8 cellular contexts compared by ENCODE assay signal in genomic region chr11:616320-617220, GRCh38. TPM values are rescaled to one million over a fixed set of nuclear protein-coding genes. Genes with fewer than 3 reads are reported as not detected.
DNase-seq lines count a peak whose midpoint lies in the region; ATAC-seq and TF ChIP-seq lines count a peak whose summit lies in the region.

No MANE protein-coding gene starts in this region.

- H2AK5ac ChIP-seq in neuronal stem cell (ENCODE audit: low read depth, low read length): peak overlapping the region; percentile 19

- peak overlapping the region; percentile 56 for H3K14ac ChIP-seq in neuronal stem cell (ENCODE audit: low read length)

- H3K4me3 ChIP-seq in Caco-2 (ENCODE audit: low read depth, low read length) (no peak overlapping the region; the same call in 1 of the 2 replicates), OCI-LY3 (ENCODE audit: low read length) (peak overlapping the region; percentile 88), endodermal cell (ENCODE audit: low read length) (no peak overlapping the region), neuronal stem cell (ENCODE audit: low read length in 2 of 2) (peak overlapping the region in 1 of 2 donors; percentile 74)

- peak overlapping the region; percentile 65 for H3K23ac ChIP-seq in neuronal stem cell (ENCODE audit: low read depth, low read length, poor library complexity)

- H2BK120ac ChIP-seq in neuronal stem cell (ENCODE audit: low read depth, low read length): no peak overlapping the region

- peaks cover 20% of the 10 kb centered on the region for H4K20me1 ChIP-seq in OCI-LY3 (ENCODE audit: insufficient read depth, low read length)

- H3K27ac Mint-ChIP-seq in Caco-2 (ENCODE audit: unreplicated experiment) (peak overlapping the region; percentile 89), endodermal cell (no peak overlapping the region)

- H3K9me3 ChIP-seq in Caco-2 (no peaks in the 10 kb centered on the region), OCI-LY3 (ENCODE audit: insufficient read depth, low read length) (no peaks in the 10 kb centered on the region), endodermal cell (ENCODE audit: control insufficient read depth, low read length) (no peaks in the 10 kb centered on the region), neuronal stem cell (replicated peaks in 1 of 2; ENCODE audit: control insufficient read depth in 2 of 2, insufficient read depth in 1 of 2, low read depth in 1 of 2, low read length in 2 of 2) (no peaks in the 10 kb centered on the region)

- H3K9me3 Mint-ChIP-seq in Caco-2 (ENCODE audit: unreplicated experiment): no peaks in the 10 kb centered on the region
- no peaks in the 10 kb centered on the region for H3K9me3 Mint-ChIP-seq in endodermal cell

- intact Hi-C loops in Caco-2 (cut with micrococcal nuclease; ENCODE audit: unreplicated experiment): loop anchor here (5.0 kb wide), 1 partner anchor 49 kb away; no protein-coding TSS in a partner anchor

- 92 to 94% methylated on average over 26 to 39 of the region's 39 CpGs for WGBS in endodermal cell (ENCODE audit: insufficient coverage in 1 of 2, insufficient read length in 1 of 2), 2 experiments
- WGBS in neuronal stem cell (ENCODE audit: extremely low coverage in 2 of 2, insufficient read length in 2 of 2, insufficient replicate concordance in 1 of 2), 2 donors: no CpG with 5 or more reads among the region's 39 CpGs

- H3K4me1 Mint-ChIP-seq in Caco-2 (ENCODE audit: low read depth, unreplicated experiment) (peaks cover 5% of the 10 kb centered on the region), endodermal cell (no peaks in the 10 kb centered on the region)

- ATAC-seq in HG02759 (IDR thresholded peaks at IDR 0.05; ENCODE audit: unreplicated experiment): no peak

- peaks cover 16% of the 10 kb centered on the region for H3K79me1 ChIP-seq in neuronal stem cell (ENCODE audit: low read depth, low read length)

- H3K27me3 ChIP-seq in Caco-2 (replicated peaks; ENCODE audit: control insufficient read depth, insufficient read depth, low read length) (no peaks in the 10 kb centered on the region), OCI-LY3 (ENCODE audit: low read depth, low read length) (no peaks in the 10 kb centered on the region), endodermal cell (ENCODE audit: control insufficient read depth, insufficient read depth, low read length, poor library complexity, severe bottlenecking) (no peaks in the 10 kb centered on the region), neuronal stem cell (ENCODE audit: control insufficient read depth in 3 of 3, insufficient read depth in 3 of 3, low read depth in 1 of 3, low read length in 3 of 3) (no peaks in the 10 kb centered on the region)

- H3K9ac ChIP-seq in OCI-LY3 (ENCODE audit: low read length) (peak overlapping the region; percentile 68), endodermal cell (ENCODE audit: extremely low read depth, low read length, poor library complexity, severe bottlenecking) (no peak overlapping the region), neuronal stem cell (ENCODE audit: low read depth, low read length, poor library complexity) (no peak overlapping the region)

- H3K4me1 ChIP-seq in Caco-2 (peaks cover 27% of the 10 kb centered on the region), OCI-LY3 (ENCODE audit: low read length) (peaks cover 20% of the 10 kb centered on the region), endodermal cell (ENCODE audit: control insufficient read depth, insufficient read depth, low read length) (no peaks in the 10 kb centered on the region), neuronal stem cell (ENCODE audit: control insufficient read depth in 2 of 2, insufficient read depth in 1 of 2, low read depth in 1 of 2, low read length in 2 of 2) (peaks cover 3 to 7% of the 10 kb centered on the region in 2 donors)

- POLR2A ChIA-PET in Caco-2 (lab: Charles Lee): interaction anchor here (0.6 kb wide), 1 partner anchor 41 kb away, joined by 3 read pairs; no protein-coding TSS in a partner anchor

- H3K36me3 ChIP-seq in Caco-2 (ENCODE audit: control insufficient read depth, insufficient read depth, low read length) (peaks cover 3% of the 10 kb centered on the region), OCI-LY3 (replicated peaks; ENCODE audit: low read depth, low read length) (peaks cover 16% of the 10 kb centered on the region), endodermal cell (ENCODE audit: control insufficient read depth, insufficient read depth, low read length) (peaks cover 20% of the 10 kb centered on the region), neuronal stem cell (replicated peaks in 1 of 2; ENCODE audit: control insufficient read depth in 2 of 2, insufficient read depth in 2 of 2, low read length in 2 of 2) (peaks cover 13 to 28% of the 10 kb centered on the region in 2 donors)

- no peak for TF ChIP-seq CTCF in Caco-2 (IDR thresholded peaks at IDR 0.05; ENCODE audit: insufficient read depth in 1 of 2, low read depth in 1 of 2, low read length in 1 of 2, severe bottlenecking in 1 of 2, unreplicated experiment in 1 of 2)
- no peak for TF ChIP-seq CTCF in OCI-LY3 (IDR thresholded peaks at IDR 0.05; ENCODE audit: low read depth, low read length)
- no peak for TF ChIP-seq CTCF in endodermal cell (conservative IDR thresholded peaks at IDR 0.05)

- CTCF ChIA-PET in Caco-2 (lab: Charles Lee): no interaction called here

- H4K91ac ChIP-seq in neuronal stem cell (ENCODE audit: low read depth, low read length, poor library complexity): no peak overlapping the region

- H2AFZ ChIP-seq in OCI-LY3 (ENCODE audit: low read depth, low read length) (no peak overlapping the region), neuronal stem cell (ENCODE audit: low read length) (peak overlapping the region; percentile 97)

- no peak overlapping the region for H3K4ac ChIP-seq in neuronal stem cell (ENCODE audit: low read length)

- H3K27me3 Mint-ChIP-seq in Caco-2 (ENCODE audit: insufficient read depth, unreplicated experiment) (no peaks in the 10 kb centered on the region), endodermal cell (ENCODE audit: insufficient read depth) (no peaks in the 10 kb centered on the region)

- H3K4me2 ChIP-seq in OCI-LY3 (ENCODE audit: low read length) (peak overlapping the region; percentile 84), neuronal stem cell (ENCODE audit: insufficient read depth, low read length, poor library complexity, severe bottlenecking) (peak overlapping the region; percentile 81)

- peaks cover 5% of the 10 kb centered on the region; the same call in 1 of the 2 replicates for H3K79me2 ChIP-seq in OCI-LY3 (ENCODE audit: low read length)

- no peak overlapping the region for H2BK15ac ChIP-seq in neuronal stem cell (ENCODE audit: low read length)

- H2BK5ac ChIP-seq in neuronal stem cell (ENCODE audit: low read length): no peak overlapping the region

- no peak overlapping the region for H4K8ac ChIP-seq in neuronal stem cell (ENCODE audit: low read depth, low read length)

- H3K4me3 Mint-ChIP-seq in Caco-2 (ENCODE audit: unreplicated experiment) (no peak overlapping the region), endodermal cell (peak overlapping the region; percentile 69)

- peak overlapping the region; percentile 48 for H3K18ac ChIP-seq in neuronal stem cell (ENCODE audit: low read length)

- BruUV-seq in Caco-2 (replicated peaks; lab: Mats Ljungman, UMichigan): TSS peak; percentile 47

- peaks cover 88% of the 10 kb centered on the region for H3K36me3 Mint-ChIP-seq in Caco-2 (ENCODE audit: insufficient read depth, unreplicated experiment)
- H3K36me3 Mint-ChIP-seq in endodermal cell (ENCODE audit: low read depth): peaks cover 5% of the 10 kb centered on the region

- no peak for DNase-seq in Caco-2
- no peak for DNase-seq in endodermal cell
- DNase-seq in neuronal stem cell (ENCODE audit: low spot score): no peak
- DNase-seq in activated CD8-positive, alpha-beta memory T cell treated with anti-CD3 and anti-CD28 coated beads, Interleukin-2, amount 50 U/mL, for 4 hours: no peak
- no peak for DNase-seq in NCI-H526 (lab: John Stamatoyannopoulos, UW)
- DNase-seq in OCI-M2 (lab: John Stamatoyannopoulos, UW; ENCODE audit: unreplicated experiment): no peak

- H2BK12ac ChIP-seq in neuronal stem cell (ENCODE audit: low read length): no peak overlapping the region

- peak overlapping the region; percentile 90 for H3K27ac ChIP-seq in OCI-LY3 (ENCODE audit: low read length)
- H3K27ac ChIP-seq in endodermal cell (ENCODE audit: low read depth, low read length): no peak overlapping the region
- H3K27ac ChIP-seq in neuronal stem cell (replicated peaks; ENCODE audit: low read length): no peak overlapping the region

RNA-seq across cellular contexts. Expression of gene IRF7, which starts 0.8 kb away (rescaled TPM):
- total RNA-seq in Caco-2 (2022) (27.2 and 31.2 TPM in 2 replicates), endodermal cell (10 to 100 TPM in 1 of 2 donors, 1 to 10 TPM in 1; 9.3 to 16.8 TPM)
- 12.8 TPM for polyA plus RNA-seq in endodermal cell (2013, experiment 1 of 2)
- 12.0 TPM for polyA plus RNA-seq in endodermal cell (2013, experiment 2 of 2)
- polyA plus RNA-seq in neuronal stem cell (2013, experiment 1 of 2): 5.5 TPM
- polyA plus RNA-seq in neuronal stem cell (2013, experiment 2 of 2): 5.1 TPM

RNA-seq across cellular contexts. Expression of gene CDHR5, which starts 8.2 kb away (rescaled TPM):
- total RNA-seq in Caco-2 (2022) (30.2 and 42.0 TPM in 2 replicates), endodermal cell (under 1 TPM; 0.13 to 0.27 TPM)
- polyA plus RNA-seq in endodermal cell (2013, experiment 1 of 2): not detected
- polyA plus RNA-seq in endodermal cell (2013, experiment 2 of 2): not detected
- not detected for polyA plus RNA-seq in neuronal stem cell (2013, experiment 1 of 2)
- polyA plus RNA-seq in neuronal stem cell (2013, experiment 2 of 2): not detected

RNA-seq across cellular contexts. Expression of gene SCT, which starts 10.4 kb away (rescaled TPM):
- total RNA-seq in Caco-2 (2022) (not detected in 2 replicates), endodermal cell (1 to 10 TPM; 3.9 to 6.1 TPM)
- not detected for polyA plus RNA-seq in endodermal cell (2013, experiment 1 of 2)
- polyA plus RNA-seq in endodermal cell (2013, experiment 2 of 2): not detected
- polyA plus RNA-seq in neuronal stem cell (2013, experiment 1 of 2): not detected
- polyA plus RNA-seq in neuronal stem cell (2013, experiment 2 of 2): not detected

RNA-seq across cellular contexts. Expression of gene DRD4, which starts 20.5 kb away (rescaled TPM):
- total RNA-seq in Caco-2 (2022): 1.0 and 1.1 TPM in 2 replicates
- total RNA-seq in endodermal cell: 1 to 10 TPM; 1.8 to 2.7 TPM
- polyA plus RNA-seq in endodermal cell (2013, experiment 1 of 2): 2.9 TPM
- 2.5 TPM for polyA plus RNA-seq in endodermal cell (2013, experiment 2 of 2)
- 15.1 TPM for polyA plus RNA-seq in neuronal stem cell (2013, experiment 1 of 2)
- polyA plus RNA-seq in neuronal stem cell (2013, experiment 2 of 2): 15.5 TPM

RNA-seq across cellular contexts. Expression of gene PHRF1, which starts 40.3 kb away (rescaled TPM):
- 43.9 and 46.8 TPM in 2 replicates for total RNA-seq in Caco-2 (2022)
- total RNA-seq in endodermal cell: 10 to 100 TPM; 43.4 to 48.0 TPM
- 23.9 TPM for polyA plus RNA-seq in endodermal cell (2013, experiment 1 of 2)
- polyA plus RNA-seq in endodermal cell (2013, experiment 2 of 2): 22.0 TPM
- 13.1 TPM for polyA plus RNA-seq in neuronal stem cell (2013, experiment 1 of 2)
- 12.9 TPM for polyA plus RNA-seq in neuronal stem cell (2013, experiment 2 of 2)

Comparison
In these comparisons a context has a peak if more than half of its experiments do, and no peak if none do; other contexts are left out.
1. RNA of gene CDHR5, which starts 8.2 kb away (total RNA-seq): 30.2 to 42.0 TPM in Caco-2; 0.13 to 0.27 TPM in endodermal cell; every median in the first group is over 10 times any median in the second.